Comparison of ENCODE assay signal across 8 cellular contexts in genomic region chr9:120875954-120876841, GRCh38. TPM values are rescaled to one million over a fixed set of nuclear protein-coding genes. Genes with fewer than 3 reads are reported as not detected.
DNase-seq lines count a peak whose midpoint lies in the region; ATAC-seq and TF ChIP-seq lines count a peak whose summit lies in the region.

No MANE protein-coding gene starts in this region.

- no peaks in the 10 kb centered on the region for H4K20me1 ChIP-seq in OCI-LY3 (ENCODE audit: insufficient read depth, low read length)

- in situ Hi-C loops in Caki2 (cut with HindIII; ENCODE audit: low pct_unique_long_range_greater_than_20kb, low sequenced_read_pairs), result no loop called here

- no peaks in the 10 kb centered on the region for H3K9me3 ChIP-seq in OCI-LY3 (ENCODE audit: insufficient read depth, low read length)
- no peaks in the 10 kb centered on the region for H3K9me3 ChIP-seq in esophagus (ENCODE audit: control insufficient read depth in 2 of 2, insufficient read depth in 1 of 2, low read depth in 1 of 2, low read length in 1 of 2)
- no peaks in the 10 kb centered on the region for H3K9me3 ChIP-seq in muscle layer of duodenum (ENCODE audit: control insufficient read depth in 1 of 2, low read length in 2 of 2)

- peak; percentile 31 for TF ChIP-seq CTCF in OCI-LY3 (IDR thresholded peaks at IDR 0.05; ENCODE audit: low read depth, low read length)

- H2AFZ ChIP-seq in OCI-LY3 (ENCODE audit: low read depth, low read length), result no peak overlapping the region; the same call in 1 of the 2 replicates

- peak; percentile 48 for ATAC-seq in GM21367 (IDR thresholded peaks at IDR 0.05; ENCODE audit: unreplicated experiment)

- no peaks in the 10 kb centered on the region for H3K27me3 ChIP-seq in OCI-LY3 (ENCODE audit: low read depth, low read length)
- H3K27me3 ChIP-seq in esophagus (ENCODE audit: control insufficient read depth in 1 of 2, insufficient read depth in 2 of 2, low read length in 2 of 2), result no peaks in the 10 kb centered on the region
- no peaks in the 10 kb centered on the region for H3K27me3 ChIP-seq in muscle layer of duodenum (ENCODE audit: low read depth, low read length)

- H3K4me1 ChIP-seq in OCI-LY3 (ENCODE audit: low read length), result peaks cover 38% of the 10 kb centered on the region
- H3K4me1 ChIP-seq in esophagus (ENCODE audit: control insufficient read depth in 2 of 2, insufficient read depth in 2 of 2, low read length in 1 of 2), result peaks cover 3 to 17% of the 10 kb centered on the region in 2 donors
- H3K4me1 ChIP-seq in muscle layer of duodenum (ENCODE audit: control insufficient read depth in 1 of 2, insufficient read depth in 2 of 2, low read length in 2 of 2), result peaks cover 5 to 11% of the 10 kb centered on the region in 2 donors

- WGBS in esophagus, 2 donors, result 1% methylated on average over 55 to 65 of the region's 65 CpGs

- peak overlapping the region; percentile 95 for H3K4me3 ChIP-seq in OCI-LY3 (ENCODE audit: low read length)
- peak overlapping the region; percentile 61 to 63 for H3K4me3 ChIP-seq in esophagus (ENCODE audit: low read depth in 1 of 2, low read length in 2 of 2)
- H3K4me3 ChIP-seq in muscle layer of duodenum (ENCODE audit: low read depth in 1 of 2, low read length in 2 of 2), result peak overlapping the region; percentile 71

- peaks cover 34% of the 10 kb centered on the region for H3K79me2 ChIP-seq in OCI-LY3 (ENCODE audit: low read length)

- peak overlapping the region; percentile 96 for H3K9ac ChIP-seq in OCI-LY3 (ENCODE audit: low read length)

- DNase-seq in Caki2 (ENCODE audit: low read depth) (peak; percentile 87), HT1080 (ENCODE audit: low read depth) (peak; percentile 95), activated T-cell treated with anti-CD3 and anti-CD28 coated beads for 48 hours (ENCODE audit: low read depth) (peak; percentile 85)
- peak; percentile 66 for DNase-seq in stimulated activated CD8-positive, alpha-beta memory T cell treated with anti-CD3 and anti-CD28 coated beads, Interleukin-7, amount 100 ng/mL, for 24 hours (ENCODE audit: low read depth)

- H3K27ac ChIP-seq in OCI-LY3 (ENCODE audit: low read length) (peak overlapping the region; percentile 89), esophagus (ENCODE audit: low read depth in 2 of 2, low read length in 1 of 2) (peak overlapping the region; percentile 96 to 98), muscle layer of duodenum (ENCODE audit: low read length) (peak overlapping the region; percentile 74)

- peak overlapping the region; percentile 84 for H3K4me2 ChIP-seq in OCI-LY3 (ENCODE audit: low read length)

- peaks cover 26% of the 10 kb centered on the region for H3K36me3 ChIP-seq in OCI-LY3 (replicated peaks; ENCODE audit: low read depth, low read length)
- H3K36me3 ChIP-seq in esophagus (ENCODE audit: control insufficient read depth in 2 of 2, insufficient read depth in 2 of 2, low read length in 1 of 2), result peaks cover 0 to 3% of the 10 kb centered on the region in 2 donors
- peaks cover 8 to 12% of the 10 kb centered on the region in 2 donors for H3K36me3 ChIP-seq in muscle layer of duodenum (ENCODE audit: control insufficient read depth in 1 of 2, insufficient read depth in 2 of 2, low read length in 2 of 2)

RNA-seq across cellular contexts. Expression of gene PHF19, which starts 0.8 kb away (rescaled TPM):
- 15.6 and 47.7 TPM in 2 replicates for total RNA-seq in Caki2 (2014; rRNA removed; shearing (Covaris generic); ENCODE audit: low replicate concordance)
- total RNA-seq in HT1080 (2014; rRNA removed; shearing (Covaris generic)), result 87.7 and 97.9 TPM in 2 replicates
- 38.7 and 40.6 TPM in 2 replicates for polyA plus RNA-seq in HT1080 (2015; cell fraction: cytosol; rRNA removed)
- 59.3 and 68.3 TPM in 2 replicates for polyA plus RNA-seq in HT1080 (2015; cell fraction: nucleus; rRNA removed)
- 10 to 100 TPM; 22.3 to 28.8 TPM for polyA plus RNA-seq in esophagus

RNA-seq across cellular contexts. Expression of gene PSMD5, which starts 33.5 kb away (rescaled TPM):
- 22.2 and 29.2 TPM in 2 replicates for total RNA-seq in Caki2 (2014; rRNA removed; shearing (Covaris generic); ENCODE audit: low replicate concordance)
- 10.4 and 13.2 TPM in 2 replicates for total RNA-seq in HT1080 (2014; rRNA removed; shearing (Covaris generic))
- 19.8 and 23.2 TPM in 2 replicates for polyA plus RNA-seq in HT1080 (2015; cell fraction: cytosol; rRNA removed)
- polyA plus RNA-seq in HT1080 (2015; cell fraction: nucleus; rRNA removed), result 20.0 and 21.3 TPM in 2 replicates
- 10 to 100 TPM; 12.1 to 15.8 TPM for polyA plus RNA-seq in esophagus

RNA-seq across cellular contexts. Expression of gene TRAF1, which starts 50.4 kb away (rescaled TPM):
- total RNA-seq in Caki2 (2014; rRNA removed; shearing (Covaris generic); ENCODE audit: low replicate concordance), result 4.3 and 5.0 TPM in 2 replicates
- 0.43 and 0.70 TPM in 2 replicates for total RNA-seq in HT1080 (2014; rRNA removed; shearing (Covaris generic))
- 1.4 and 1.5 TPM in 2 replicates for polyA plus RNA-seq in HT1080 (2015; cell fraction: cytosol; rRNA removed)
- polyA plus RNA-seq in HT1080 (2015; cell fraction: nucleus; rRNA removed), result 0.85 and 1.4 TPM in 2 replicates
- 1 to 10 TPM; 2.7 to 6.1 TPM for polyA plus RNA-seq in esophagus

Comparison
In these comparisons a context has a peak if more than half of its experiments do, and no peak if none do; other contexts are left out.
1. Peak in every context shown above with its lines: DNase-seq, ATAC-seq, H3K4me3 ChIP-seq and H3K27ac ChIP-seq.